23 cellular contexts compared by ENCODE assay signal in the genomic region with DNA sequence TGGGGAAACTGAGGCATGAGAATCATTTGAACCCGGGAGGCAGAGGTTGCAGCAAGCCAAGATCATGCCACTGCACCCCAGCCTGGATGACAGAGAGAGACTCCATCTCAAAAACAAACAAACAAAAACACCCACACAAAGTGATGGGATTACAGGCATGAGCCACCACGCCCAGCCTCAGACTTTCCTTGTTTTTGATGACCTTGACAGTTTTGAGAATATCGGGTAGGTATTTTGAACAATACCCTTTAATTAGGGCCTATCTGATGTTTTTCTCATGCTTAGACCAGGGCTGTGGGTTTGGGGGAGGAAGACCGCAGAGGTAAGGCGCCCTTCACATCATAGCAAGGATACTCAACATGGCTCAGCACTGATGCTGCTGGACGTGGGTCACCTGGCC.
"Had no signal": no experiment of that assay in that cellular context is flagged by ENCODE, and none has a peak within 500 bp of the region (broad histone marks: within the 10 kb centered on the region; RNA-seq: fewer than 3 reads in every experiment).

No MANE protein-coding gene starts in this region.

- H3K4me1 ChIP-seq: psoas muscle, sigmoid colon, thyroid gland had no signal

- H3K9me3 ChIP-seq: esophagus squamous epithelium, ovary, psoas muscle, sigmoid colon, thyroid gland had no signal

- H3K9me3 Mint-ChIP-seq: effector memory CD8-positive, alpha-beta T cell; memory B cell; natural killer cell; stimulated activated naive CD8-positive, alpha-beta T cell treated with anti-CD3 and anti-CD28 coated beads, Interleukin-15, amount 100 ng/mL, for 72 hours; type B pancreatic cell had no signal

- H3K4me3 Mint-ChIP-seq: effector memory CD8-positive, alpha-beta T cell; memory B cell; natural killer cell; stimulated activated naive CD8-positive, alpha-beta T cell treated with anti-CD3 and anti-CD28 coated beads, Interleukin-15, amount 100 ng/mL, for 72 hours; type B pancreatic cell had no signal

- H3K36me3 Mint-ChIP-seq: natural killer cell, type B pancreatic cell had no signal

- H3K4me1 Mint-ChIP-seq: stimulated activated naive CD8-positive, alpha-beta T cell treated with anti-CD3 and anti-CD28 coated beads, Interleukin-15, amount 100 ng/mL, for 72 hours had no signal

- DNase-seq: cortex of kidney; effector memory CD8-positive, alpha-beta T cell; erythroblast; esophagus squamous epithelium; foreskin melanocyte; glutamatergic neuron; hypothalamus; left ventricle myocardium superior; natural killer cell; occipital lobe; ovary; sigmoid colon; stimulated activated CD4-positive, alpha-beta T cell treated with anti-CD3 and anti-CD28 coated beads, Interleukin-4, amount 100 ng/mL, for 4 hours; stimulated activated naive CD4-positive, alpha-beta T cell; stimulated activated naive CD8-positive, alpha-beta T cell treated with anti-CD3 and anti-CD28 coated beads, Interleukin-15, amount 100 ng/mL, for 72 hours; thyroid gland had no signal

- H3K27ac ChIP-seq: esophagus squamous epithelium, ovary, psoas muscle, sigmoid colon, thyroid gland had no signal

- H3K27me3 ChIP-seq: esophagus squamous epithelium, ovary, sigmoid colon, thyroid gland had no signal

- H3K27me3 Mint-ChIP-seq: effector memory CD8-positive, alpha-beta T cell; memory B cell; stimulated activated naive CD8-positive, alpha-beta T cell treated with anti-CD3 and anti-CD28 coated beads, Interleukin-15, amount 100 ng/mL, for 72 hours; type B pancreatic cell had no signal

- H3K36me3 ChIP-seq: esophagus squamous epithelium, ovary, sigmoid colon, thyroid gland had no signal

- H3K4me3 ChIP-seq: esophagus squamous epithelium, lung, ovary, psoas muscle, sigmoid colon, thyroid gland had no signal

- ATAC-seq: effector memory CD8-positive, alpha-beta T cell; left ventricle myocardium superior; natural killer cell; psoas muscle; right cardiac atrium; stimulated activated naive CD8-positive, alpha-beta T cell treated with anti-CD3 and anti-CD28 coated beads, Interleukin-15, amount 100 ng/mL, for 72 hours had no signal

- H3K27ac Mint-ChIP-seq: natural killer cell, type B pancreatic cell had no signal

- FAIRE-seq: endometrium, keratinocyte had no signal
